ENCODE assay signal across 8 cellular contexts in the genomic region with DNA sequence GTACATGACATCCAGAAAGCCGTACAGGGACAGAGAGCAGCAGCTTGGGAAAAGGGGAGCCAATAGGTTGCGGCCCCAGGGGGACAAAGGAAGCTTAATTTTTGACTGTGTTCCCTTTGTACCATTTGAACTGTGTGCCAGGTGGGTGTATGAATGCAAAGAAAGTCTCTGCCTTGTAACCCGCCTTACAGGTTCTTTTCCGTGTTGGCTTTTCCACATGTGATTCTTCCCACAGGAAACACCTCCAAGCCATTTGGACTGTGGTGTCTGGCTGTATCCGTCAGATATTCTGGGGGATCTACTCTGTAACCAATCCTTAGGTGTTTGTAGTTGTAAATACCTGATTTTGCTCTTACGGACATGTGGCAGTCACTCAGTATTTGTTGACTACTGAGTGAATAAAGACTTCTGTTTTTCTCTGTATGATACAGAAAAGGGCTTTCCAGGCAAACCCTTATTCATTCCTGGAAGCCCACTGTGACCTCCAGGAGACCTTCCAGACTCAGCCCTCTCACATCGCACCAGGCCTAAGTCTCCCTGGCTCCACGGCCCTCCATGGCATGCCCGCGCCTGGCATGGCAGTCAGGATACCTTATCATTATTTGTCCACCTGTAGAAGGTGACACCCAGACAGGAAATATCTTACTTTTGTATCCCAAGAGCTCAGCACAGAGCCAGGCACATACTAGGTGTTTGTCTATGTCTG. TPM values are rescaled to one million over a fixed set of nuclear protein-coding genes. Genes with fewer than 3 reads are reported as not detected.
DNase-seq lines count a peak whose midpoint lies in the region; ATAC-seq and TF ChIP-seq lines count a peak whose summit lies in the region.

No MANE protein-coding gene starts in this region.

- H3K27me3 ChIP-seq in upper lobe of left lung = no peaks in the 10 kb centered on the region

- H3K4me1 ChIP-seq in mesodermal cell (ENCODE audit: control insufficient read depth, insufficient read depth, low read length, poor library complexity, severe bottlenecking) (peaks cover 32% of the 10 kb centered on the region), upper lobe of left lung (peaks cover 27 to 44% (median 39%) of the 10 kb centered on the region in 4 donors)

- peaks cover 37% of the 10 kb centered on the region for H3K36me3 ChIP-seq in mesodermal cell (ENCODE audit: control insufficient read depth, insufficient read depth, low read length)
- H3K36me3 ChIP-seq in upper lobe of left lung = peaks cover 0 to 2% (median 0%) of the 10 kb centered on the region in 4 donors

- TF ChIP-seq EP300 in upper lobe of left lung (IDR thresholded peaks at IDR 0.05) = no peak

- no peak for ATAC-seq in upper lobe of left lung (ENCODE audit: low FRiP score in 2 of 2)

- H3K9me3 ChIP-seq in mesodermal cell (ENCODE audit: control insufficient read depth, low read length) (no peaks in the 10 kb centered on the region), upper lobe of left lung (no peaks in the 10 kb centered on the region)

- TF ChIP-seq POLR2A in upper lobe of left lung (IDR thresholded peaks at IDR 0.05) = no peak

- H3K27ac Mint-ChIP-seq in activated naive CD4-positive, alpha-beta T cell treated with anti-CD3 and anti-CD28 coated beads, Interleukin-2, amount 10 ng/mL, durations not matched to agents 7 days and 5 days = no peak overlapping the region

- peak overlapping the region; percentile 56 for H3K4me3 ChIP-seq in mesodermal cell (ENCODE audit: extremely low read depth, insufficient read depth, low read length, poor library complexity, severe bottlenecking)
- H3K4me3 ChIP-seq in upper lobe of left lung = peak overlapping the region in 3 of 4 donors; percentile 74 to 89 (median 81)

- no peaks in the 10 kb centered on the region for H3K36me3 Mint-ChIP-seq in activated naive CD4-positive, alpha-beta T cell treated with anti-CD3 and anti-CD28 coated beads, Interleukin-2, amount 10 ng/mL, durations not matched to agents 7 days and 5 days

- in situ Hi-C loops in T47D (cut with HindIII; ENCODE audit: low pct_unique_long_range_greater_than_20kb, low sequenced_read_pairs) = no loop called here

- 90 to 92% methylated on average over 6 to 10 of the region's 10 CpGs for WGBS in mesodermal cell (ENCODE audit: insufficient coverage in 2 of 2), 2 experiments
- WGBS in upper lobe of left lung, 2 donors = 79 to 88% methylated on average over 9 to 10 of the region's 10 CpGs

- peaks cover 18% of the 10 kb centered on the region for H3K4me1 Mint-ChIP-seq in activated naive CD4-positive, alpha-beta T cell treated with anti-CD3 and anti-CD28 coated beads, Interleukin-2, amount 10 ng/mL, durations not matched to agents 7 days and 5 days

- H3K4me3 Mint-ChIP-seq in activated naive CD4-positive, alpha-beta T cell treated with anti-CD3 and anti-CD28 coated beads, Interleukin-2, amount 10 ng/mL, durations not matched to agents 7 days and 5 days = peak overlapping the region; percentile 75

- no peak overlapping the region for H3K27ac ChIP-seq in mesodermal cell (ENCODE audit: low read depth, low read length, severe bottlenecking)
- no peak overlapping the region for H3K27ac ChIP-seq in upper lobe of left lung

- no peaks in the 10 kb centered on the region for H3K9me3 Mint-ChIP-seq in activated naive CD4-positive, alpha-beta T cell treated with anti-CD3 and anti-CD28 coated beads, Interleukin-2, amount 10 ng/mL, durations not matched to agents 7 days and 5 days

- TF ChIP-seq CTCF in upper lobe of left lung (IDR thresholded peaks at IDR 0.05) = no peak

- H3K27me3 Mint-ChIP-seq in activated naive CD4-positive, alpha-beta T cell treated with anti-CD3 and anti-CD28 coated beads, Interleukin-2, amount 10 ng/mL, durations not matched to agents 7 days and 5 days = peaks cover 87% of the 10 kb centered on the region

- CTCF ChIA-PET in activated naive CD4-positive, alpha-beta T cell treated with anti-CD3 and anti-CD28 coated beads, Interleukin-2, amount 10 ng/mL, durations not matched to agents 7 days and 5 days (lab: Charles Lee) = no interaction called here

- DNase-seq in activated naive CD4-positive, alpha-beta T cell treated with anti-CD3 and anti-CD28 coated beads, Interleukin-2, amount 10 ng/mL, durations not matched to agents 7 days and 5 days = no peak
- DNase-seq in activated naive CD4-positive, alpha-beta T cell treated with Interleukin-2 at 50 U/mL for 16 hours = no peak
- DNase-seq in T47D (ENCODE audit: low read depth in 1 of 2, low spot score in 1 of 2) = peak; percentile 42 to 59
- peak in 1 of 2 donors; percentile 39 for DNase-seq in upper lobe of left lung
- DNase-seq in NCI-H226 = no peak
- no peak for DNase-seq in NCI-H2196 (lab: John Stamatoyannopoulos, UW; ENCODE audit: unreplicated experiment)
- no peak for DNase-seq in HCEC 1CT

RNA-seq across cellular contexts. Expression of a gene that starts 1.2 kb away (rescaled TPM):
- polyA plus RNA-seq in mesodermal cell (2013, experiment 1 of 2) = 71.4 TPM
- 73.6 TPM for polyA plus RNA-seq in mesodermal cell (2013, experiment 2 of 2)
- 100 to 1,000 TPM; 185 to 291 (median 242) TPM for total RNA-seq in upper lobe of left lung

RNA-seq across cellular contexts. Expression of a gene that starts 38.1 kb away (rescaled TPM):
- 0.44 TPM for polyA plus RNA-seq in mesodermal cell (2013, experiment 1 of 2)
- polyA plus RNA-seq in mesodermal cell (2013, experiment 2 of 2) = 1.1 TPM
- 100 to 1,000 TPM in 2 of 6 donors, 10 to 100 TPM in 4; 44.5 to 262 (median 90.6) TPM for total RNA-seq in upper lobe of left lung

Comparison
In these comparisons a context has a peak if more than half of its experiments do, and no peak if none do; other contexts are left out.
1. DNase-seq: peak in T47D (2 of 2); none in activated naive CD4-positive, alpha-beta T cell treated with anti-CD3 and anti-CD28 coated beads, Interleukin-2, amount 10 ng/mL, durations not matched to agents 7 days and 5 days (single experiment), activated naive CD4-positive, alpha-beta T cell treated with Interleukin-2 at 50 U/mL for 16 hours (single experiment), NCI-H226 (single experiment), NCI-H2196 (single experiment) and HCEC 1CT (single experiment).